22 cellular contexts compared by ENCODE assay signal in the genomic region with DNA sequence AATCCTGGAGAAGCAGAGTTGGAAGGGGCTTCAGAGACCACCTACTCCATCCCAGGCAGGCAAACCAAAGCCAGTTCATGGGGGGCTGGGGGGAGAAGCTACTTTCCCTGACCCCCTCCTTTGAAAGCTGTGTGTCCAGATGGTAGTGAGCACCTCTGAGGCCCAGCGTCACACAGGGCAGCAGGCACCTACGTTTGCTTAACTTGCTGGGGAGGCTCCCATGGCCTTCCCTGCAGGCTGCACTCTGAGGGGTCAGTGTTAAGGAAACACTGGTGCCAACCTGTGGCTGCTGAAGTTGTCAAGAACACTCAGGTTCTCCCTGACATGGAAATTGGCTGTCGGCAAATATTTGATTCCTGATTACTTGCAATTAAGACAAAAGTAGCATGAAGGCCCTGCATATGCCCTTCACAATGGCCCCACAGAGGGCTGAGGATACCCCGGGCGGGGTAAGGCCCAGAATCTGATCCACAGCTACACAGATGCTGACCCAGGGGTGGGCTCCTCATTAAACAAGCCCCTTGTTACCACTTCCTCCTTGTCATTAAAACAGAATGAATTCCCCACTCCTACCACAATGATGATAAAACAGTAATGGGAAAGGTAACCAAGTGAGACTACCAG.
"Had no signal": no experiment of that assay in that cellular context is flagged by ENCODE, and none has a peak within 500 bp of the region (broad histone marks: within the 10 kb centered on the region; RNA-seq: fewer than 3 reads in every experiment).

No MANE protein-coding gene starts in this region.

- H3K27me3 Mint-ChIP-seq: central memory CD8-positive, alpha-beta T cell; stimulated activated memory B cell treated with anti-CD40 and anti-IgM and Interleukin-4, amounts not matched to agents 10 μg/mL and 1 μg/mL and 100 μg/mL, for 72 hours had no signal

- H3K27ac Mint-ChIP-seq: effector memory CD8-positive, alpha-beta T cell; immature natural killer cell; nephron progenitor cell; stimulated activated memory B cell treated with anti-CD40 and anti-IgM and Interleukin-4, amounts not matched to agents 10 μg/mL and 1 μg/mL and 100 μg/mL, for 72 hours had no signal

- H3K4me3 ChIP-seq: colonic mucosa, prostate gland, sigmoid colon, suprapubic skin, transverse colon, upper lobe of right lung, uterus had no signal

- H3K27me3 ChIP-seq: colonic mucosa, neutrophil, sigmoid colon, suprapubic skin, transverse colon, uterus had no signal

- H3K4me1 ChIP-seq: colonic mucosa, prostate gland, sigmoid colon, suprapubic skin, transverse colon, upper lobe of right lung, uterus had no signal

- H3K9me3 ChIP-seq: colonic mucosa, neutrophil, prostate gland, sigmoid colon, suprapubic skin, transverse colon, upper lobe of right lung, uterus had no signal

- H3K9me3 Mint-ChIP-seq: central memory CD8-positive, alpha-beta T cell; effector memory CD8-positive, alpha-beta T cell; naive thymus-derived CD8-positive, alpha-beta T cell; nephron progenitor cell; stimulated activated memory B cell treated with anti-CD40 and anti-IgM and Interleukin-4, amounts not matched to agents 10 μg/mL and 1 μg/mL and 100 μg/mL, for 72 hours; stimulated activated naive CD8-positive, alpha-beta T cell treated with anti-CD3 and anti-CD28 coated beads, Interleukin-15, amount 100 ng/mL, for 72 hours had no signal

- H3K36me3 ChIP-seq: colonic mucosa, neutrophil, prostate gland, sigmoid colon, suprapubic skin, transverse colon, upper lobe of right lung, uterus had no signal

- ATAC-seq: effector memory CD8-positive, alpha-beta T cell; naive thymus-derived CD8-positive, alpha-beta T cell; right cardiac atrium; stimulated activated memory B cell treated with anti-CD40 and anti-IgM and Interleukin-4, amounts not matched to agents 10 μg/mL and 1 μg/mL and 100 μg/mL, for 72 hours; upper lobe of right lung had no signal

- H3K36me3 Mint-ChIP-seq: immature natural killer cell; naive thymus-derived CD8-positive, alpha-beta T cell; stimulated activated memory B cell treated with anti-CD40 and anti-IgM and Interleukin-4, amounts not matched to agents 10 μg/mL and 1 μg/mL and 100 μg/mL, for 72 hours had no signal

- DNase-seq: colonic mucosa; dermis blood vessel endothelial cell; effector memory CD8-positive, alpha-beta T cell; erythroblast; hypothalamus; immature natural killer cell; kidney glomerular epithelial cell; mesenchymal stem cell; midbrain; naive thymus-derived CD8-positive, alpha-beta T cell; nephron progenitor cell; right cardiac atrium; sigmoid colon; stimulated activated naive CD8-positive, alpha-beta T cell treated with anti-CD3 and anti-CD28 coated beads, Interleukin-15, amount 100 ng/mL, for 72 hours; transverse colon; upper lobe of right lung; uterus had no signal

- H3K4me3 Mint-ChIP-seq: central memory CD8-positive, alpha-beta T cell; effector memory CD8-positive, alpha-beta T cell; immature natural killer cell; naive thymus-derived CD8-positive, alpha-beta T cell; nephron progenitor cell; stimulated activated memory B cell treated with anti-CD40 and anti-IgM and Interleukin-4, amounts not matched to agents 10 μg/mL and 1 μg/mL and 100 μg/mL, for 72 hours; stimulated activated naive CD8-positive, alpha-beta T cell treated with anti-CD3 and anti-CD28 coated beads, Interleukin-15, amount 100 ng/mL, for 72 hours had no signal
